In genomic region chr12:113586461-113586860, GRCh38 we compare ENCODE assay signal across 1 cellular context.
TF ChIP-seq lines count a peak whose summit lies in the region.

No MANE protein-coding gene starts in this region.

TF ChIP-seq in K562, 482 proteins besides CTCF, POLR2A, EP300 and RAD21 (continued from another document and continues in another):
- no peak for TF ChIP-seq NR4A1 (CRISPR knock-in tag; IDR thresholded peaks at IDR 0.05)
- TF ChIP-seq NR4A1 (tag; IDR thresholded peaks at IDR 0.05) = no peak
- TF ChIP-seq HSF4 (CRISPR knock-in tag; IDR thresholded peaks at IDR 0.05; ENCODE audit: borderline replicate concordance) = no peak
- TF ChIP-seq CHAMP1 (IDR thresholded peaks at IDR 0.05) = no peak
- no peak for TF ChIP-seq CHCHD3 (CRISPR knock-in tag; IDR thresholded peaks at IDR 0.05)
- no peak for TF ChIP-seq BCL6 (CRISPR knock-in tag; IDR thresholded peaks at IDR 0.05)
- peak; percentile 39; the same call in 1 of the 2 replicates for TF ChIP-seq PKNOX1 (IDR thresholded peaks at IDR 0.05)
- no peak for TF ChIP-seq RBM39 (optimal IDR thresholded peaks at IDR 0.05; ENCODE audit: low read depth, low read length)
- TF ChIP-seq MAFK (IDR thresholded peaks at IDR 0.05; ENCODE audit: low read length) = peak; percentile 82
- TF ChIP-seq SLC30A9 (CRISPR knock-in tag; IDR thresholded peaks at IDR 0.05) = no peak
- TF ChIP-seq TFE3 (CRISPR knock-in tag; IDR thresholded peaks at IDR 0.05) = no peak
- TF ChIP-seq TAF7 (tag; IDR thresholded peaks at IDR 0.05) = no peak
- TF ChIP-seq ELK1 (CRISPR knock-in tag; IDR thresholded peaks at IDR 0.05) = no peak
- peak; percentile 96 for TF ChIP-seq ATF3 (IDR thresholded peaks at IDR 0.05)
- TF ChIP-seq ATF3 (CRISPR knock-in tag; conservative IDR thresholded peaks at IDR 0.05) = no peak
- TF ChIP-seq CLOCK (CRISPR knock-in tag; IDR thresholded peaks at IDR 0.05; ENCODE audit: borderline replicate concordance) = no peak
- TF ChIP-seq ZKSCAN3 (CRISPR knock-in tag; IDR thresholded peaks at IDR 0.05) = no peak
- TF ChIP-seq ARID1B (IDR thresholded peaks at IDR 0.05) = peak; percentile 60; the same call in 1 of the 2 replicates
- no peak for TF ChIP-seq KLF10 (CRISPR knock-in tag; IDR thresholded peaks at IDR 0.05)
- no peak for TF ChIP-seq RNF2 (IDR thresholded peaks at IDR 0.05)
- no peak for TF ChIP-seq ZNF76 (CRISPR knock-in tag; IDR thresholded peaks at IDR 0.05; ENCODE audit: borderline replicate concordance)
- TF ChIP-seq RBM15 (IDR thresholded peaks at IDR 0.05; ENCODE audit: insufficient read depth, low read length) = no peak
- TF ChIP-seq NCOR1 (IDR thresholded peaks at IDR 0.05) = no peak
- TF ChIP-seq ZNF707 (CRISPR knock-in tag; conservative IDR thresholded peaks at IDR 0.05) = no peak
- no peak for TF ChIP-seq HDGF (IDR thresholded peaks at IDR 0.05)
- TF ChIP-seq JUNB (CRISPR knock-in tag; conservative IDR thresholded peaks at IDR 0.05) = 0 out of 2 replicates have a peak, but pooled peaks have one; percentile 46
- no peak for TF ChIP-seq ZNF165 (CRISPR knock-in tag; IDR thresholded peaks at IDR 0.05; ENCODE audit: borderline replicate concordance)
- TF ChIP-seq PHF8 (IDR thresholded peaks at IDR 0.05; ENCODE audit: borderline replicate concordance, low read length) = no peak
- TF ChIP-seq ZFP30 (CRISPR knock-in tag; IDR thresholded peaks at IDR 0.05; ENCODE audit: borderline replicate concordance) = no peak
- no peak for TF ChIP-seq NEUROD1 (IDR thresholded peaks at IDR 0.05; ENCODE audit: borderline replicate concordance, low read depth, low read length, partially characterized antibody)
- no peak for TF ChIP-seq BRD4 (IDR thresholded peaks at IDR 0.05)
- no peak for TF ChIP-seq HDAC2 (IDR thresholded peaks at IDR 0.05)
- TF ChIP-seq ZNF644 (tag; IDR thresholded peaks at IDR 0.05; ENCODE audit: low read depth) = no peak
- TF ChIP-seq SRSF1 (IDR thresholded peaks at IDR 0.05; ENCODE audit: low read depth, low read length) = no peak
- no peak for TF ChIP-seq KHSRP (IDR thresholded peaks at IDR 0.05)
- no peak for TF ChIP-seq TCF15 (CRISPR knock-in tag; IDR thresholded peaks at IDR 0.05)
- TF ChIP-seq NONO (IDR thresholded peaks at IDR 0.05; ENCODE audit: low read depth in 2 of 2, low read length in 1 of 2) = no peak
- no peak for TF ChIP-seq USF2 (CRISPR knock-in tag; IDR thresholded peaks at IDR 0.05)
- TF ChIP-seq POLR3G (IDR thresholded peaks at IDR 0.05; ENCODE audit: extremely low read depth, insufficient read length, insufficient replicate concordance) = no peak
- no peak for TF ChIP-seq E2F5 (CRISPR knock-in tag; IDR thresholded peaks at IDR 0.05)
- no peak for TF ChIP-seq POU5F1 (IDR thresholded peaks at IDR 0.05; ENCODE audit: borderline replicate concordance, low read depth, low read length, partially characterized antibody)
- no peak for TF ChIP-seq EGR1 (conservative IDR thresholded peaks at IDR 0.05)
- peak; percentile 84 for TF ChIP-seq FOSL1 (tag; conservative IDR thresholded peaks at IDR 0.05)
- no peak for TF ChIP-seq SIN3B (IDR thresholded peaks at IDR 0.05; ENCODE audit: low read depth)
- TF ChIP-seq GABPB1 (CRISPR knock-in tag; IDR thresholded peaks at IDR 0.05) = no peak
- no peak for TF ChIP-seq SOX6 (IDR thresholded peaks at IDR 0.05)
- TF ChIP-seq TAF15 (IDR thresholded peaks at IDR 0.05; ENCODE audit: low read depth, low read length) = no peak
